8 cellular contexts compared by ENCODE assay signal in genomic region chr10:22320591-22321155, GRCh38. TPM values are rescaled to one million over a fixed set of nuclear protein-coding genes. Genes with fewer than 3 reads are reported as not detected.
A peak's percentile ranks its signal among the peaks of the same experiment; 100 is the strongest.
DNase-seq lines count a peak whose midpoint lies in the region; ATAC-seq and TF ChIP-seq lines count a peak whose summit lies in the region.

BMI1 (plus strand) TSS chr10:22321099; CDS start chr10:22326450, 5,351 bp downstream.

- peaks cover 31% of the 10 kb centered on the region for H3K27me3 ChIP-seq in transverse colon

- in situ Hi-C loops in ACHN (cut with HindIII; ENCODE audit: low pct_ligation_motif_present, low pct_unique_long_range_greater_than_20kb, low sequenced_read_pairs): no loop called here
- in situ Hi-C loops in transverse colon (cut with MboI; ENCODE audit: low pct_ligation_motif_present in 1 of 4, low pct_unique_long_range_greater_than_20kb in 1 of 4, low sequenced_read_pairs in 3 of 4): loop anchor here in 2 of 4 donors (10.0 to 25.0 kb wide), 3 partner anchors 308 to 808 kb away; partner anchors contain the start of gene DNAJC1 (in 2 of the 2)

- no peaks in the 10 kb centered on the region for H3K9me3 ChIP-seq in transverse colon

- H3K36me3 Mint-ChIP-seq in activated naive CD4-positive, alpha-beta T cell treated with anti-CD3 and anti-CD28 coated beads, Interleukin-2, amount 10 ng/mL, durations not matched to agents 7 days and 5 days: peaks cover 15% of the 10 kb centered on the region
- H3K36me3 Mint-ChIP-seq in naive thymus-derived CD8-positive, alpha-beta T cell: peaks cover 0 to 9% (median 6%) of the 10 kb centered on the region in 3 donors

- H3K36me3 ChIP-seq in transverse colon: no peaks in the 10 kb centered on the region

- TF ChIP-seq EP300 in transverse colon (IDR thresholded peaks at IDR 0.05; ENCODE audit: low read depth): no peak

- peaks cover 61% of the 10 kb centered on the region for H3K4me1 Mint-ChIP-seq in activated naive CD4-positive, alpha-beta T cell treated with anti-CD3 and anti-CD28 coated beads, Interleukin-2, amount 10 ng/mL, durations not matched to agents 7 days and 5 days
- peaks cover 10 to 70% (median 47%) of the 10 kb centered on the region in 4 donors for H3K4me1 Mint-ChIP-seq in naive thymus-derived CD8-positive, alpha-beta T cell

- H3K4me3 ChIP-seq in transverse colon: peak within 1 kb of the TSS; percentile 84 to 96 (median 88)

- peaks cover 60% of the 10 kb centered on the region for H3K27me3 Mint-ChIP-seq in activated naive CD4-positive, alpha-beta T cell treated with anti-CD3 and anti-CD28 coated beads, Interleukin-2, amount 10 ng/mL, durations not matched to agents 7 days and 5 days
- peaks cover 3 to 31% (median 17%) of the 10 kb centered on the region in 5 donors for H3K27me3 Mint-ChIP-seq in naive thymus-derived CD8-positive, alpha-beta T cell

- no peaks in the 10 kb centered on the region for H3K9me3 Mint-ChIP-seq in activated naive CD4-positive, alpha-beta T cell treated with anti-CD3 and anti-CD28 coated beads, Interleukin-2, amount 10 ng/mL, durations not matched to agents 7 days and 5 days
- peaks cover 0 to 4% (median 0%) of the 10 kb centered on the region in 9 donors for H3K9me3 Mint-ChIP-seq in naive thymus-derived CD8-positive, alpha-beta T cell

- TF ChIP-seq POLR2A in GM18526 (IDR thresholded peaks at IDR 0.05; ENCODE audit: extremely low read depth, insufficient read length): peak; percentile 7
- no peak for TF ChIP-seq POLR2A in transverse colon (IDR thresholded peaks at IDR 0.05)

- peaks cover 11 to 62% (median 24%) of the 10 kb centered on the region in 4 donors for H3K4me1 ChIP-seq in transverse colon

- DNase-seq in ACHN (peak; percentile 74), HuH-7 (ENCODE audit: low spot score) (peak; percentile 95), RKO (ENCODE audit: low spot score) (peak; percentile 90), fibroblast of the conjunctiva (ENCODE audit: low read depth) (peak; percentile 50), transverse colon (peak; percentile 80)
- peak; percentile 67 for DNase-seq in activated naive CD4-positive, alpha-beta T cell treated with anti-CD3 and anti-CD28 coated beads, Interleukin-2, amount 10 ng/mL, durations not matched to agents 7 days and 5 days
- peak; percentile 44 to 82 (median 56) for DNase-seq in naive thymus-derived CD8-positive, alpha-beta T cell

- H3K27ac Mint-ChIP-seq in activated naive CD4-positive, alpha-beta T cell treated with anti-CD3 and anti-CD28 coated beads, Interleukin-2, amount 10 ng/mL, durations not matched to agents 7 days and 5 days: peak within 1 kb of the TSS; percentile 89
- peak within 1 kb of the TSS; percentile 88 to 97 (median 94) for H3K27ac Mint-ChIP-seq in naive thymus-derived CD8-positive, alpha-beta T cell

- CTCF ChIA-PET in activated naive CD4-positive, alpha-beta T cell treated with anti-CD3 and anti-CD28 coated beads, Interleukin-2, amount 10 ng/mL, durations not matched to agents 7 days and 5 days (lab: Charles Lee): no interaction called here

- no peak for TF ChIP-seq CTCF in transverse colon (IDR thresholded peaks at IDR 0.05)

- peak; percentile 26 to 28 for ATAC-seq in naive thymus-derived CD8-positive, alpha-beta T cell

- POLR2A ChIA-PET in naive thymus-derived CD8-positive, alpha-beta T cell (lab: Charles Lee): interaction anchor here (0.6 to 6.0 kb wide), 9 partner anchors 11 to 317 kb away, joined by 3 to 53 read pairs (median 6); no protein-coding TSS in a partner anchor

- WGBS in transverse colon (ENCODE audit: low coverage in 1 of 2), 2 donors: 2% methylated on average over 38 of the region's 85 CpGs; no CpG with 5 or more reads in 1 of the 2 donors

- peak within 1 kb of the TSS; percentile 83 for H3K4me3 Mint-ChIP-seq in activated naive CD4-positive, alpha-beta T cell treated with anti-CD3 and anti-CD28 coated beads, Interleukin-2, amount 10 ng/mL, durations not matched to agents 7 days and 5 days
- H3K4me3 Mint-ChIP-seq in naive thymus-derived CD8-positive, alpha-beta T cell: peak within 1 kb of the TSS; percentile 87 to 97 (median 93)

- intact Hi-C loops in transverse colon (cut with DNase I; ENCODE audit: low total_unique reads): loop anchor here (2.0 to 5.0 kb wide), 2 partner anchors 318 to 796 kb away; partner anchors contain the start of genes DNAJC1 and SKIDA1

- peak within 1 kb of the TSS; percentile 90 to 95 (median 94) for H3K27ac ChIP-seq in transverse colon

RNA-seq across cellular contexts. Expression of gene BMI1, which starts in this region (rescaled TPM):
- 10 to 100 TPM; 70.2 to 80.3 TPM for total RNA-seq in naive thymus-derived CD8-positive, alpha-beta T cell
- polyA plus RNA-seq in naive thymus-derived CD8-positive, alpha-beta T cell: 10 to 100 TPM; 22.5 to 32.9 (median 25.7) TPM
- total RNA-seq in transverse colon: 10 to 100 TPM; 29.2 to 63.0 (median 42.5) TPM

Comparison
In these comparisons a context has a peak if more than half of its experiments do, and no peak if none do; other contexts are left out.
1. Peak in every context shown above with its lines: DNase-seq, ATAC-seq, H3K4me3 ChIP-seq and H3K27ac ChIP-seq.